ENCODE assay signal across 14 cellular contexts in the genomic region with DNA sequence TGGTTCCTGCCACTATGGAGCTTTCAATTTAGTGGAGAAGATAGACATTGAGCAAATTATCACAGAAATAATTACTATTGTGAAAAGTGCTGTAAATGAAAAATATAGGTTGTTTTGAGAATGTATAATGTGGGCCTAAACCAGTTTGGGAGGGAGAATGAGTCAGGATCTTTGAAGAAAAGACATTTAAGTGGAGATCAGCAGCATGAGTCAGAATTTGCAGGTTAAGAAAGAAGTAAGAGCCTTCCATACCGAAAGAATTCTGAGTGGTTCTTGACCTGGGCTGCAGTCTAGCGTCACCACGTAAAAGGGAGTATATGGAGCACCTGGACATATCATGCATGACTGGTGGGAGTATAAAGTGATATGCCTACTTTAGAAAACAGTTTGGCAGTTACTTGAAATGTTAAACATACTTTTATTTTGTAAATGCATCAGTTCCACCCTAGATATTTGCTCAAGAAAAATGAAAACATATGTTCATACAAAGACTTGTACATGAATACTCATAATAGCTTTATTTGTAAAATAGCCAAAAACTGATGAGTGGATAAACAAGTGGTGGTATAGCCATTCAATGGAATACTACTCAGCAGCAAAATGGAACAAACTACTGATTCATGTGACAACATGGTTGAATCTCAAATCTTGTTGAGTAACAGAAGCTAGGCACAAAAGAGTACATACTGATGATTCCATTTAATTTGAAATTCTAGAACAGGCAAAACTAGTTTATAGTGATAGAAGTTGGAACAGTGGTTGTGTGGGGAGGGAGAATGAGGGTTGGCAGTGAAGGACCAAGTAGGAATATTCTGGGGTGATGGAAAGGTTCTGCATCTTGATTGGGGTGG.
A peak's percentile ranks its signal among the peaks of the same experiment; 100 is the strongest.
DNase-seq lines count a peak whose midpoint lies in the region; ATAC-seq, FAIRE-seq and TF ChIP-seq lines count a peak whose summit lies in the region.
"Had no signal": no experiment of that assay in that cellular context is flagged by ENCODE, and none has a peak within 500 bp of the region (broad histone marks: within the 10 kb centered on the region; RNA-seq: fewer than 3 reads in every experiment).

No MANE protein-coding gene starts in this region.

- peak overlapping the region in 1 of 4 donors; percentile 53 for H3K4me3 Mint-ChIP-seq in IgD-negative memory B cell

- peak overlapping the region in 1 of 2 donors; percentile 19 for H3K27ac ChIP-seq in left lung

- peaks cover 26 to 53% (median 40%) of the 10 kb centered on the region in 3 donors for H3K4me1 Mint-ChIP-seq in IgD-negative memory B cell

- peak overlapping the region in 2 of 3 donors; percentile 68 to 80 for H3K27ac Mint-ChIP-seq in IgD-negative memory B cell
- H3K27ac Mint-ChIP-seq in activated naive CD4-positive, alpha-beta T cell treated with anti-CD3 and anti-CD28 coated beads, Interleukin-2, amount 50 U/mL, for 72 hours = peak overlapping the region; percentile 93 to 96

- H3K36me3 ChIP-seq in left lung = no peaks in the 10 kb centered on the region
- H3K36me3 ChIP-seq: MG63 had no signal

- DNase-seq in Daoy (ENCODE audit: low read depth) (peak; percentile 18), left lung (no peak), retina (no peak), amniotic stem cell (lab: John Stamatoyannopoulos, UW) (no peak), D721Med (ENCODE audit: insufficient read length, low spot score) (no peak)
- no peak for DNase-seq in activated naive CD4-positive, alpha-beta T cell treated with anti-CD3 and anti-CD28 coated beads, Interleukin-2, amount 50 U/mL, for 72 hours (ENCODE audit: low spot score in 2 of 2)
- DNase-seq: activated CD4-positive, alpha-beta T cell treated with anti-CD3 and anti-CD28 coated beads, Interleukin-2, amount 50 U/mL, for 4 hours; MG63; NCI-H510A treated with DMSO at 0.1 percent for 48 hours; SHP77 had no signal

- no peak overlapping the region for H3K4me3 ChIP-seq in left lung
- H3K4me3 ChIP-seq: MG63, skin epidermis had no signal

- TF ChIP-seq CTCF in left lung (IDR thresholded peaks at IDR 0.05) (no peak), D721Med (IDR thresholded peaks at IDR 0.05; ENCODE audit: insufficient read depth, missing control alignments) (no peak)

- no peaks in the 10 kb centered on the region for H3K27me3 ChIP-seq in left lung
- H3K27me3 ChIP-seq: MG63 had no signal

- no peaks in the 10 kb centered on the region for H3K9me3 ChIP-seq in left lung
- H3K9me3 ChIP-seq: MG63 had no signal

- ATAC-seq in activated naive CD4-positive, alpha-beta T cell treated with anti-CD3 and anti-CD28 coated beads, Interleukin-2, amount 50 U/mL, for 72 hours = peak; percentile 70 to 80
- ATAC-seq in left lung (peak; percentile 78), HG02798 (IDR thresholded peaks at IDR 0.05; ENCODE audit: poor library complexity, unreplicated experiment) (no peak)

- FAIRE-seq in D721Med (lab: Jason Lieb, UNC) = no peak
- FAIRE-seq: endothelial cell of umbilical vein had no signal

- no peaks in the 10 kb centered on the region for H3K36me3 Mint-ChIP-seq in IgD-negative memory B cell
- peaks cover 0 to 22% of the 10 kb centered on the region in 2 donors for H3K36me3 Mint-ChIP-seq in activated naive CD4-positive, alpha-beta T cell treated with anti-CD3 and anti-CD28 coated beads, Interleukin-2, amount 50 U/mL, for 72 hours

- peaks cover 0 to 29% of the 10 kb centered on the region in 2 donors for H3K4me1 ChIP-seq in left lung

- H3K27me3 Mint-ChIP-seq in IgD-negative memory B cell = no peaks in the 10 kb centered on the region

- H3K9me3 Mint-ChIP-seq in IgD-negative memory B cell = no peaks in the 10 kb centered on the region
- peaks cover 0 to 3% of the 10 kb centered on the region in 2 donors for H3K9me3 Mint-ChIP-seq in activated naive CD4-positive, alpha-beta T cell treated with anti-CD3 and anti-CD28 coated beads, Interleukin-2, amount 50 U/mL, for 72 hours

- intact Hi-C loops in left lung (cut with DNase I) = no loop called here
